ENCODE assay signal across 7 cellular contexts in genomic region chr5:59594118-59594517, GRCh38.
DNase-seq lines count a peak whose midpoint lies in the region; ATAC-seq, FAIRE-seq and TF ChIP-seq lines count a peak whose summit lies in the region.
"Not testable (repeated sequence)": the region's sequence is repeated elsewhere in the genome, so short reads cannot be mapped to it uniquely, and the experiment has no call there.

No MANE protein-coding gene starts in this region.

- POLR2A ChIA-PET in A549 (lab: Yijun Ruan, JAX), result not testable (repeated sequence)

- H3K27ac Mint-ChIP-seq in chondrocyte (ENCODE audit: unreplicated experiment), result peak overlapping the region; percentile 5
- peak overlapping the region; percentile 74 for H3K27ac Mint-ChIP-seq in memory B cell
- H3K27ac Mint-ChIP-seq in naive B cell, result peak overlapping the region in 5 of 6 donors; percentile 35 to 59 (median 54)

- not testable (repeated sequence) for H3K27me3 ChIP-seq in KMS-11 (ENCODE audit: insufficient read depth, low read depth); parathyroid adenoma (ENCODE audit: control insufficient read depth, insufficient read depth, low read length); skeletal muscle tissue (ENCODE audit: control insufficient read depth in 3 of 3, insufficient read depth in 3 of 3, low read length in 3 of 3)

- peaks cover 44% of the 10 kb centered on the region for H3K4me1 Mint-ChIP-seq in chondrocyte (ENCODE audit: low read depth)
- H3K4me1 Mint-ChIP-seq in memory B cell, result peaks cover 17% of the 10 kb centered on the region
- H3K4me1 Mint-ChIP-seq in naive B cell, result peaks cover 7 to 35% (median 13%) of the 10 kb centered on the region in 3 donors

- not testable (repeated sequence) for ATAC-seq in A549; memory B cell (ENCODE audit: low read depth); naive B cell (ENCODE audit: low read depth in 2 of 2)

- not testable (repeated sequence) for H3K27me3 Mint-ChIP-seq in chondrocyte (ENCODE audit: low read depth); memory B cell; naive B cell

- H3K36me3 ChIP-seq in KMS-11 (ENCODE audit: insufficient read depth); parathyroid adenoma (ENCODE audit: control insufficient read depth, insufficient read depth, low read length); skeletal muscle tissue (ENCODE audit: control insufficient read depth in 3 of 3, insufficient read depth in 3 of 3, low read length in 3 of 3): not testable (repeated sequence)

- H3K4me1 ChIP-seq in A549, result peaks cover 70% of the 10 kb centered on the region
- H3K4me1 ChIP-seq in KMS-11 (ENCODE audit: low read depth, poor library complexity, severe bottlenecking), result peaks cover 91% of the 10 kb centered on the region
- not testable (repeated sequence) for H3K4me1 ChIP-seq in parathyroid adenoma
- peaks cover 0 to 13% (median 8%) of the 10 kb centered on the region in 3 donors for H3K4me1 ChIP-seq in skeletal muscle tissue (ENCODE audit: control insufficient read depth in 3 of 3, insufficient read depth in 3 of 3, low read length in 3 of 3)

- CTCF ChIA-PET in A549 (lab: Yijun Ruan, JAX), result interaction anchor here (0.8 to 1.7 kb wide), 5 partner anchors 14 to 72 kb away, joined by 3 to 5 read pairs (median 4); no protein-coding TSS in a partner anchor

- H2AFZ ChIP-seq in KMS-11 (ENCODE audit: low read depth), result peak overlapping the region; percentile 23; the same call in 1 of the 2 replicates
- peak overlapping the region; percentile 61 for H2AFZ ChIP-seq in parathyroid adenoma

- not testable (repeated sequence) for H3K4me3 Mint-ChIP-seq in chondrocyte (ENCODE audit: unreplicated experiment); memory B cell; naive B cell

- TF ChIP-seq CTCF in A549 (IDR thresholded peaks at IDR 0.05); KMS-11 (conservative IDR thresholded peaks at IDR 0.05; ENCODE audit: low read depth, low read length); chondrocyte (IDR thresholded peaks at IDR 0.05); parathyroid adenoma (IDR thresholded peaks at IDR 0.05): not testable (repeated sequence)

- peak overlapping the region; percentile 87 to 89 for H3K27ac ChIP-seq in A549
- H3K27ac ChIP-seq in KMS-11, result peak overlapping the region; percentile 85
- H3K27ac ChIP-seq in parathyroid adenoma, result peak overlapping the region; percentile 64
- H3K27ac ChIP-seq in skeletal muscle tissue (ENCODE audit: low read depth, low read length), result peak overlapping the region; percentile 49

- not testable (repeated sequence) for TF ChIP-seq POLR2A in A549 (IDR thresholded peaks at IDR 0.05; ENCODE audit: low read length)

- not testable (repeated sequence) for H3K9me3 ChIP-seq in A549; parathyroid adenoma (ENCODE audit: control insufficient read depth, low read length); skeletal muscle tissue (ENCODE audit: control insufficient read depth in 3 of 3, low read length in 3 of 3)

- DNase-seq in A549 (ENCODE audit: low read depth in 1 of 2, low spot score in 1 of 2); chondrocyte (ENCODE audit: low spot score); memory B cell (ENCODE audit: low spot score in 2 of 2); naive B cell: not testable (repeated sequence)

- not testable (repeated sequence) for TF ChIP-seq RAD21 in A549 (conservative IDR thresholded peaks at IDR 0.05 in 1 of 2, IDR thresholded peaks at IDR 0.05 in 1 of 2)

- not testable (repeated sequence) for FAIRE-seq in A549 (lab: Jason Lieb, UNC)

- peak overlapping the region; percentile 86 for H3K4me2 ChIP-seq in A549
- peak overlapping the region; percentile 81 for H3K4me2 ChIP-seq in KMS-11
- not testable (repeated sequence) for H3K4me2 ChIP-seq in parathyroid adenoma (ENCODE audit: low read length)

- WGBS in A549 (ENCODE audit: missing lambda C conversion rate), result 70% methylated on average over 5 of the region's 5 CpGs

- H3K36me3 Mint-ChIP-seq in chondrocyte (ENCODE audit: low read depth); memory B cell; naive B cell: not testable (repeated sequence)

- peak overlapping the region; percentile 29; the same call in 1 of the 2 replicates for H3K9ac ChIP-seq in KMS-11
- not testable (repeated sequence) for H3K9ac ChIP-seq in parathyroid adenoma; skeletal muscle tissue (ENCODE audit: low read depth in 1 of 3, low read length in 3 of 3)

- not testable (repeated sequence) for H4K20me1 ChIP-seq in KMS-11 (ENCODE audit: insufficient read depth)

- H3K79me2 ChIP-seq in KMS-11 (ENCODE audit: insufficient read depth, low read depth); parathyroid adenoma: not testable (repeated sequence)

- H3K4me3 ChIP-seq in A549; KMS-11 (IDR thresholded peaks at IDR 0.05; ENCODE audit: insufficient read depth, low read depth, low read length); parathyroid adenoma (ENCODE audit: low read depth, low read length); skeletal muscle tissue (ENCODE audit: low read length in 3 of 3): not testable (repeated sequence)

- not testable (repeated sequence) for TF ChIP-seq EP300 in A549 (IDR thresholded peaks at IDR 0.05)

- not testable (repeated sequence) for H3K9me3 Mint-ChIP-seq in chondrocyte (ENCODE audit: low read depth); memory B cell; naive B cell

TF ChIP-seq in A549, 52 proteins besides CTCF, POLR2A, EP300 and RAD21:
- TF ChIP-seq MAFK (IDR thresholded peaks at IDR 0.05; ENCODE audit: partially characterized antibody), result peak; percentile 32
- peak; percentile 97 for TF ChIP-seq ZC3H11A (IDR thresholded peaks at IDR 0.05)
- peak; percentile 73 for TF ChIP-seq NFE2L2 (conservative IDR thresholded peaks at IDR 0.05; ENCODE audit: low read length)

Comparison
In these comparisons a context has a peak if more than half of its experiments do, and no peak if none do; other contexts are left out.
1. H3K27ac Mint-ChIP-seq: peak in every context shown above with its lines; median percentile 74 in memory B cell; 54 in naive B cell; 5 in chondrocyte.